In genomic region chr22:18896038-18896657, GRCh38 we compare ENCODE assay signal across 8 cellular contexts. TPM values are rescaled to one million over a fixed set of nuclear protein-coding genes. Genes with fewer than 3 reads are reported as not detected.
DNase-seq lines count a peak whose midpoint lies in the region; ATAC-seq, FAIRE-seq and TF ChIP-seq lines count a peak whose summit lies in the region.
"Not testable (repeated sequence)": the region's sequence is repeated elsewhere in the genome, so short reads cannot be mapped to it uniquely, and the experiment has no call there.
"Had no signal": no experiment of that assay in that cellular context is flagged by ENCODE, and none has a peak within 500 bp of the region (broad histone marks: within the 10 kb centered on the region; RNA-seq: fewer than 3 reads in every experiment).

No MANE protein-coding gene starts in this region.

- not testable (repeated sequence) for H3K27ac ChIP-seq in astrocyte (ENCODE audit: low read depth, low read length); kidney (ENCODE audit: low read depth in 2 of 2, low read length in 2 of 2)

- not testable (repeated sequence) for ATAC-seq in activated CD8-positive, alpha-beta T cell treated with anti-CD3 and anti-CD28 coated beads for 36 hours

- H3K36me3 ChIP-seq in astrocyte (ENCODE audit: insufficient read depth, low read length); kidney (ENCODE audit: control insufficient read depth in 1 of 2, insufficient read depth in 2 of 2, low read length in 2 of 2): not testable (repeated sequence)

- not testable (repeated sequence) for H2AFZ ChIP-seq in astrocyte (ENCODE audit: low read depth, low read length)

- H3K9me3 ChIP-seq in astrocyte (ENCODE audit: insufficient read depth, low read depth, low read length); kidney (ENCODE audit: control insufficient read depth in 1 of 2, low read length in 2 of 2): not testable (repeated sequence)

- not testable (repeated sequence) for H3K4me1 ChIP-seq in astrocyte (ENCODE audit: insufficient read depth, low read length); kidney (ENCODE audit: control insufficient read depth in 1 of 2, insufficient read depth in 1 of 2, low read depth in 1 of 2, low read length in 2 of 2)

- TF ChIP-seq CTCF in activated CD8-positive, alpha-beta T cell treated with anti-CD3 and anti-CD28 coated beads for 36 hours (IDR thresholded peaks at IDR 0.05); astrocyte (IDR thresholded peaks at IDR 0.05; ENCODE audit: insufficient read depth, low read depth, low read length); kidney (IDR thresholded peaks at IDR 0.05; ENCODE audit: borderline replicate concordance, extremely low read depth, insufficient read depth): not testable (repeated sequence)

- H3K4me3 Mint-ChIP-seq in activated CD8-positive, alpha-beta T cell treated with anti-CD3 and anti-CD28 coated beads for 36 hours; astrocyte (ENCODE audit: unreplicated experiment): not testable (repeated sequence)

- intact Hi-C loops in activated CD8-positive, alpha-beta T cell treated with anti-CD3 and anti-CD28 coated beads for 36 hours (cut with micrococcal nuclease); kidney (cut with DNase I): not testable (repeated sequence)

- not testable (repeated sequence) for H3K79me2 ChIP-seq in astrocyte (ENCODE audit: insufficient read depth, low read length)

- not testable (repeated sequence) for H3K36me3 Mint-ChIP-seq in activated CD8-positive, alpha-beta T cell treated with anti-CD3 and anti-CD28 coated beads for 36 hours (ENCODE audit: low read depth); astrocyte (ENCODE audit: low read depth, unreplicated experiment)

- not testable (repeated sequence) for H3K4me1 Mint-ChIP-seq in activated CD8-positive, alpha-beta T cell treated with anti-CD3 and anti-CD28 coated beads for 36 hours (ENCODE audit: low read depth); astrocyte (ENCODE audit: low read depth, unreplicated experiment)

- H3K9ac ChIP-seq in astrocyte (ENCODE audit: low read length); kidney (ENCODE audit: low read length in 2 of 2): not testable (repeated sequence)

- H3K27me3 ChIP-seq in astrocyte (ENCODE audit: insufficient read depth, low read length): not testable (repeated sequence)

- not testable (repeated sequence) for H3K4me3 ChIP-seq in astrocyte (ENCODE audit: insufficient read depth, low read depth, low read length); kidney (ENCODE audit: low read length in 2 of 2)

- POLR2A ChIA-PET in activated CD8-positive, alpha-beta T cell treated with anti-CD3 and anti-CD28 coated beads for 36 hours (lab: Charles Lee): not testable (repeated sequence)

- H3K27ac Mint-ChIP-seq in activated CD8-positive, alpha-beta T cell treated with anti-CD3 and anti-CD28 coated beads for 36 hours; astrocyte (ENCODE audit: unreplicated experiment): not testable (repeated sequence)

- peak; percentile 0 for DNase-seq in M059J (ENCODE audit: low read depth)
- peak; percentile 48 for DNase-seq in activated CD8-positive, alpha-beta T cell treated with anti-CD3 and anti-CD28 coated beads for 36 hours
- not testable (repeated sequence) for DNase-seq in astrocyte (ENCODE audit: low read depth); frontal cortex (ENCODE audit: low spot score in 2 of 2)
- DNase-seq in kidney: peak; percentile 66
- peak; percentile 38 for DNase-seq in stimulated activated CD4-positive, alpha-beta T cell treated with anti-CD3 and anti-CD28 coated beads, Interleukin-15, amount 100 ng/mL, for 24 hours

- H3K4me2 ChIP-seq in astrocyte (ENCODE audit: low read length): not testable (repeated sequence)

- not testable (repeated sequence) for H3K9me3 Mint-ChIP-seq in activated CD8-positive, alpha-beta T cell treated with anti-CD3 and anti-CD28 coated beads for 36 hours; astrocyte (ENCODE audit: unreplicated experiment)

- FAIRE-seq in G401.6 (lab: Jason Lieb, UNC): peak; percentile 100
- FAIRE-seq in astrocyte (lab: Jason Lieb, UNC): peak; percentile 73
- peak; percentile 100 for FAIRE-seq in frontal cortex (lab: Jason Lieb, UNC)
- peak; percentile 100 for FAIRE-seq in kidney (lab: Jason Lieb, UNC)

- CTCF ChIA-PET in activated CD8-positive, alpha-beta T cell treated with anti-CD3 and anti-CD28 coated beads for 36 hours (lab: Charles Lee): not testable (repeated sequence)

- not testable (repeated sequence) for H3K27me3 Mint-ChIP-seq in activated CD8-positive, alpha-beta T cell treated with anti-CD3 and anti-CD28 coated beads for 36 hours; astrocyte (ENCODE audit: low read depth, unreplicated experiment)

- not testable (repeated sequence) for H4K20me1 ChIP-seq in astrocyte (ENCODE audit: insufficient read depth, low read length)

RNA-seq across cellular contexts. Expression of gene DGCR6, which starts 10.0 kb away (rescaled TPM):
- 0.62 and 0.81 TPM in 2 replicates for total RNA-seq in M059J (2014; rRNA removed; shearing (Covaris generic))
- 1 to 10 TPM in 1 of 2 experiments, under 1 TPM in 1; 0.88 to 1.4 TPM for total RNA-seq in activated CD8-positive, alpha-beta T cell treated with anti-CD3 and anti-CD28 coated beads for 36 hours
- total RNA-seq in astrocyte (1.3 and 2.5 TPM in 2 replicates), frontal cortex (10.2 TPM), kidney (1.7 TPM)
- polyA plus RNA-seq in kidney (ENCODE audit: insufficient read depth, low read depth, low replicate concordance): 3.7 TPM

RNA-seq across cellular contexts. Expression of gene PRODH, which starts 39.9 kb away (rescaled TPM):
- not detected in 2 replicates for total RNA-seq in M059J (2014; rRNA removed; shearing (Covaris generic))
- total RNA-seq in activated CD8-positive, alpha-beta T cell treated with anti-CD3 and anti-CD28 coated beads for 36 hours: not detected
- total RNA-seq in astrocyte (1.2 and 1.4 TPM in 2 replicates), frontal cortex (0.82 TPM), kidney (6.7 TPM)
- 8.2 TPM for polyA plus RNA-seq in kidney (ENCODE audit: insufficient read depth, low read depth, low replicate concordance)
- total RNA-seq: GM23248 had no signal
- polyA plus RNA-seq: GM23248 had no signal
